Comparison of ENCODE assay signal across 13 cellular contexts in genomic region chr12:107461222-107461980, GRCh38.
DNase-seq lines count a peak whose midpoint lies in the region; ATAC-seq and TF ChIP-seq lines count a peak whose summit lies in the region.
"Had no signal": no experiment of that assay in that cellular context is flagged by ENCODE, and none has a peak within 500 bp of the region (broad histone marks: within the 10 kb centered on the region; RNA-seq: fewer than 3 reads in every experiment).

No MANE protein-coding gene starts in this region.

- no peak overlapping the region for H3K4me3 Mint-ChIP-seq in T-cell
- no peak overlapping the region for H3K4me3 Mint-ChIP-seq in activated CD8-positive, alpha-beta T cell treated with anti-CD3 and anti-CD28 coated beads, Interleukin-2, amount 10 ng/mL, durations not matched to agents 7 days and 5 days
- H3K4me3 Mint-ChIP-seq: activated naive CD8-positive, alpha-beta T cell treated with anti-CD3 and anti-CD28 coated beads, Interleukin-2, amount 10 ng/mL, durations not matched to agents 7 days and 5 days; CD4-positive, CD25-positive, alpha-beta regulatory T cell had no signal

- no peak overlapping the region for H3K4me3 ChIP-seq in choroid plexus epithelial cell (ENCODE audit: low read depth, low read length)
- no peak overlapping the region for H3K4me3 ChIP-seq in skeletal muscle cell (ENCODE audit: low read depth, low read length)
- H3K4me3 ChIP-seq: left ventricle myocardium inferior had no signal

- H3K36me3 Mint-ChIP-seq in T-cell, result no peaks in the 10 kb centered on the region
- H3K36me3 Mint-ChIP-seq in activated CD8-positive, alpha-beta T cell treated with anti-CD3 and anti-CD28 coated beads, Interleukin-2, amount 10 ng/mL, durations not matched to agents 7 days and 5 days (ENCODE audit: low read depth), result no peaks in the 10 kb centered on the region
- H3K36me3 Mint-ChIP-seq: activated naive CD8-positive, alpha-beta T cell treated with anti-CD3 and anti-CD28 coated beads, Interleukin-2, amount 10 ng/mL, durations not matched to agents 7 days and 5 days; CD4-positive, CD25-positive, alpha-beta regulatory T cell had no signal

- peaks cover 9 to 16% (median 14%) of the 10 kb centered on the region in 3 donors for H3K4me1 Mint-ChIP-seq in T-cell
- peaks cover 5% of the 10 kb centered on the region for H3K4me1 Mint-ChIP-seq in activated CD8-positive, alpha-beta T cell treated with anti-CD3 and anti-CD28 coated beads, Interleukin-2, amount 10 ng/mL, durations not matched to agents 7 days and 5 days (ENCODE audit: low read depth)

- no peaks in the 10 kb centered on the region for H3K27me3 Mint-ChIP-seq in T-cell
- no peaks in the 10 kb centered on the region for H3K27me3 Mint-ChIP-seq in activated CD8-positive, alpha-beta T cell treated with anti-CD3 and anti-CD28 coated beads, Interleukin-2, amount 10 ng/mL, durations not matched to agents 7 days and 5 days (ENCODE audit: low read depth)
- H3K27me3 Mint-ChIP-seq: activated naive CD8-positive, alpha-beta T cell treated with anti-CD3 and anti-CD28 coated beads, Interleukin-2, amount 10 ng/mL, durations not matched to agents 7 days and 5 days; CD4-positive, CD25-positive, alpha-beta regulatory T cell had no signal

- DNase-seq in NCI-H82 (lab: John Stamatoyannopoulos, UW) (peak; percentile 66), NCI-H82 treated with DMSO at 0.1 percent for 48 hours (lab: John Stamatoyannopoulos, UW; ENCODE audit: unreplicated experiment) (no peak), NCI-H2171 (lab: John Stamatoyannopoulos, UW) (peak; percentile 29), choroid plexus epithelial cell (ENCODE audit: low read depth) (peak; percentile 81), skeletal muscle cell (ENCODE audit: low read depth) (peak; percentile 72), T-cell (no peak)
- DNase-seq in activated CD8-positive, alpha-beta T cell treated with anti-CD3 and anti-CD28 coated beads, Interleukin-2, amount 10 ng/mL, durations not matched to agents 7 days and 5 days, result no peak
- DNase-seq: activated CD4-positive, alpha-beta T cell treated with anti-CD3 and anti-CD28 coated beads for 48 hours; activated naive CD8-positive, alpha-beta T cell treated with anti-CD3 and anti-CD28 coated beads, Interleukin-2, amount 10 ng/mL, durations not matched to agents 7 days and 5 days; CD4-positive, CD25-positive, alpha-beta regulatory T cell; left ventricle myocardium inferior had no signal

- ATAC-seq in T-cell (replicated peaks in 1 of 4) (no peak), HG03139 (IDR thresholded peaks at IDR 0.05; ENCODE audit: unreplicated experiment) (no peak)
- ATAC-seq in activated CD8-positive, alpha-beta T cell treated with anti-CD3 and anti-CD28 coated beads, Interleukin-2, amount 10 ng/mL, durations not matched to agents 7 days and 5 days, result no peak
- ATAC-seq: Panc1 had no signal

- POLR2A ChIA-PET in T-cell (lab: Charles Lee), result interaction anchor here in 1 of 2 donors (0.6 kb wide), 1 partner anchor 36 kb away, joined by 3 read pairs; no protein-coding TSS in a partner anchor
- POLR2A ChIA-PET in activated CD8-positive, alpha-beta T cell treated with anti-CD3 and anti-CD28 coated beads, Interleukin-2, amount 10 ng/mL, durations not matched to agents 7 days and 5 days (lab: Charles Lee), result no interaction called here

- TF ChIP-seq CTCF in choroid plexus epithelial cell (conservative IDR thresholded peaks at IDR 0.05; ENCODE audit: low read depth, low read length), result no peak

- CTCF ChIA-PET in T-cell (lab: Charles Lee), result no interaction called here
- CTCF ChIA-PET in activated CD8-positive, alpha-beta T cell treated with anti-CD3 and anti-CD28 coated beads, Interleukin-2, amount 10 ng/mL, durations not matched to agents 7 days and 5 days (lab: Charles Lee), result no interaction called here

- H3K9me3 Mint-ChIP-seq in T-cell, result no peaks in the 10 kb centered on the region
- H3K9me3 Mint-ChIP-seq in activated CD8-positive, alpha-beta T cell treated with anti-CD3 and anti-CD28 coated beads, Interleukin-2, amount 10 ng/mL, durations not matched to agents 7 days and 5 days (ENCODE audit: insufficient read depth), result no peaks in the 10 kb centered on the region

- H3K27ac Mint-ChIP-seq in T-cell, result no peak overlapping the region
- H3K27ac Mint-ChIP-seq in activated CD8-positive, alpha-beta T cell treated with anti-CD3 and anti-CD28 coated beads, Interleukin-2, amount 10 ng/mL, durations not matched to agents 7 days and 5 days, result no peak overlapping the region
- H3K27ac Mint-ChIP-seq: activated naive CD8-positive, alpha-beta T cell treated with anti-CD3 and anti-CD28 coated beads, Interleukin-2, amount 10 ng/mL, durations not matched to agents 7 days and 5 days had no signal

Comparison
In these comparisons a context has a peak if more than half of its experiments do, and no peak if none do; other contexts are left out.
1. DNase-seq: peak in NCI-H82 (single experiment), NCI-H2171 (single experiment), choroid plexus epithelial cell (single experiment) and skeletal muscle cell (single experiment); none in NCI-H82 treated with DMSO at 0.1 percent for 48 hours (single experiment), T-cell (0 of 34) and activated CD8-positive, alpha-beta T cell treated with anti-CD3 and anti-CD28 coated beads, Interleukin-2, amount 10 ng/mL, durations not matched to agents 7 days and 5 days (single experiment).